ENCODE assay signal across 8 cellular contexts in the genomic region with DNA sequence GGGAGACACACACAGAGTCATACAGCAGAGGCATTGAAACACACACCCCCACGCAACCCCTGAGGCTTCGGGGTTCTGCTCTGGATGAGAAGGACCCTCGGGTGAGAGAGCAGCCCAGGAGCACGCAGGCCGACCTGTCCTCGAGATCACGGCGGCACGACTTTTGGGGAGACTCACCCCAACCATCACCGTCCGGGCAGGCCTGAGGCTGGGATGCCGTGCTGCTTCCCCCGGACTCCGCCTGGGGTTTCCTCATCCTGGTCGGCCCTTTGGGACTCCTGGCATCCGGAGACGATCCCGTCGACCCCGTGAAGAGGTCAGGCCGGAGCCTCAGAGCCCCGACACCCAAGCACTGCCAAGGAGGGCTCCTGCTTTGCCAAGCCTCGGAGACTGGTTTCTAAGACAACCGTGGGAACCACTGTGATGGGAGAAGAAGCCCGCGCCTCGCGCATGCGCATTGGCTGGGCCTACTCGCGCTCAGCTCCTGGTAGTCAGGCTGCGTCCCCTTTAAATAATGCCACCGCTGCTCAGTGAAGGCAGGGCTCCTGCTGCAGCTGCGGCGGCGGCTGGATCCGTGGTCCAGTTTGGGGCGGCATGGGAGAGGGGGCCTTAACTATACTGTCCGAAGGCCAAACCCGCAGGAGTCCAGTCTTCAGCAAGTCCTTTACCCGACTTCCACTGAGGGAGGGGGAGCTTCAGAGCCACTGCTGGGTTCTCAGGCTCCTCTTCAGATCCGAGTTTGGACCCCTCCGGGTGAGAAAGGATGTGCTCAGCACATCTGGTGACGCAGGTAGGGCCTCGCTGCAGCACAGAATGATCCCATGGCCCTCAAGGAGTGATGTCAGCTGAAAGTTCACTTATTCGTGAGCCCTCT.
A peak's percentile ranks its signal among the peaks of the same experiment; 100 is the strongest.
DNase-seq lines count a peak whose midpoint lies in the region; ATAC-seq and TF ChIP-seq lines count a peak whose summit lies in the region.

No MANE protein-coding gene starts in this region.

- H3K9ac ChIP-seq in trophoblast cell (ENCODE audit: low read length), result no peak overlapping the region

- H4K12ac ChIP-seq in trophoblast cell (ENCODE audit: low read depth, low read length), result no peak overlapping the region

- no peak overlapping the region for H3K4ac ChIP-seq in trophoblast cell (ENCODE audit: low read depth, low read length)

- H3K4me1 ChIP-seq in heart right ventricle, result peaks cover 0 to 37% (median 20%) of the 10 kb centered on the region in 9 donors
- peaks cover under 1 to 4% of the 10 kb centered on the region in 2 experiments for H3K4me1 ChIP-seq in trophoblast cell (ENCODE audit: control insufficient read depth in 1 of 2, insufficient read depth in 2 of 2, low read length in 2 of 2)

- H3K4me3 ChIP-seq in heart right ventricle (peak overlapping the region; percentile 12 to 65 (median 55)), trophoblast cell (ENCODE audit: low read depth, low read length) (peak overlapping the region; percentile 52)

- H3K27me3 ChIP-seq in heart right ventricle (peaks cover 0 to 27% (median 0%) of the 10 kb centered on the region in 7 donors), trophoblast cell (ENCODE audit: insufficient read depth, low read length) (no peaks in the 10 kb centered on the region)

- TF ChIP-seq CTCF in heart right ventricle (IDR thresholded peaks at IDR 0.05), result no peak

- no peak overlapping the region for H2AFZ ChIP-seq in trophoblast cell (ENCODE audit: insufficient read depth, low read length, poor library complexity)

- no peaks in the 10 kb centered on the region for H3K79me1 ChIP-seq in trophoblast cell (ENCODE audit: low read length)

- H3K9me3 ChIP-seq in heart right ventricle, result no peaks in the 10 kb centered on the region
- peaks cover 9% of the 10 kb centered on the region for H3K9me3 ChIP-seq in trophoblast cell (ENCODE audit: insufficient read depth, low read depth, low read length)

- no peak overlapping the region for H3K14ac ChIP-seq in trophoblast cell (ENCODE audit: low read length)

- H3K79me2 ChIP-seq in trophoblast cell (ENCODE audit: control insufficient read depth, insufficient read depth, low read length, poor library complexity), result no peaks in the 10 kb centered on the region

- peaks cover 17% of the 10 kb centered on the region for H3K4me1 Mint-ChIP-seq in activated naive CD8-positive, alpha-beta T cell treated with anti-CD3 and anti-CD28 coated beads, Interleukin-2, amount 50 U/mL, for 24 hours

- H2BK5ac ChIP-seq in trophoblast cell (ENCODE audit: low read depth, low read length, poor library complexity), result no peak overlapping the region

- no peak overlapping the region for H3K23ac ChIP-seq in trophoblast cell (ENCODE audit: low read length)

- no peak overlapping the region for H3K4me3 Mint-ChIP-seq in activated naive CD8-positive, alpha-beta T cell treated with anti-CD3 and anti-CD28 coated beads, Interleukin-2, amount 50 U/mL, for 24 hours

- H2BK120ac ChIP-seq in trophoblast cell (ENCODE audit: insufficient read depth, low read length, poor library complexity), result no peak overlapping the region

- peak overlapping the region; percentile 55 for H3K4me2 ChIP-seq in trophoblast cell (ENCODE audit: low read length)

- H3K27ac ChIP-seq in heart right ventricle (no peak overlapping the region), trophoblast cell (ENCODE audit: low read depth, low read length) (no peak overlapping the region)

- ATAC-seq in HG02759 (IDR thresholded peaks at IDR 0.05; ENCODE audit: unreplicated experiment) (peak; percentile 74), heart right ventricle (peak; percentile 77 to 94 (median 90))
- ATAC-seq in activated naive CD8-positive, alpha-beta T cell treated with anti-CD3 and anti-CD28 coated beads, Interleukin-2, amount 50 U/mL, for 24 hours, result peak; percentile 82

- H4K8ac ChIP-seq in trophoblast cell (ENCODE audit: low read depth, low read length), result no peak overlapping the region

- no peak overlapping the region for H2BK12ac ChIP-seq in trophoblast cell (ENCODE audit: low read length)

- H3K36me3 ChIP-seq in heart right ventricle (no peaks in the 10 kb centered on the region), trophoblast cell (ENCODE audit: control insufficient read depth in 1 of 2, insufficient read depth in 2 of 2, low read length in 2 of 2) (no peaks in the 10 kb centered on the region)

- H3K27me3 Mint-ChIP-seq in activated naive CD8-positive, alpha-beta T cell treated with anti-CD3 and anti-CD28 coated beads, Interleukin-2, amount 50 U/mL, for 24 hours, result peaks cover 50% of the 10 kb centered on the region

- no peak overlapping the region for H2AK5ac ChIP-seq in trophoblast cell (ENCODE audit: low read length)

- H4K91ac ChIP-seq in trophoblast cell (ENCODE audit: low read depth, low read length), result no peak overlapping the region

- peaks cover 4% of the 10 kb centered on the region for H3K9me3 Mint-ChIP-seq in activated naive CD8-positive, alpha-beta T cell treated with anti-CD3 and anti-CD28 coated beads, Interleukin-2, amount 50 U/mL, for 24 hours

- intact Hi-C loops in heart right ventricle (cut with DNase I), result no loop called here

- 16% methylated on average over 46 of the region's 46 CpGs for WGBS in heart right ventricle, 2 donors
- no CpG with 5 or more reads among the region's 46 CpGs for WGBS in trophoblast cell (ENCODE audit: extremely low coverage, insufficient coverage, insufficient read length)

- H3K36me3 Mint-ChIP-seq in activated naive CD8-positive, alpha-beta T cell treated with anti-CD3 and anti-CD28 coated beads, Interleukin-2, amount 50 U/mL, for 24 hours (ENCODE audit: low read depth), result no peaks in the 10 kb centered on the region

- H3K18ac ChIP-seq in trophoblast cell (ENCODE audit: low read length), result no peak overlapping the region

- DNase-seq in COLO829 (ENCODE audit: low spot score) (peak; percentile 9), RPMI7951 (ENCODE audit: low read depth) (peak; percentile 82), heart right ventricle (peak; percentile 83 to 86), trophoblast cell (peak; percentile 39 to 40), ureter (ENCODE audit: low spot score) (peak; percentile 67), HPDE6-E6E7 (ENCODE audit: extremely low spot score) (no peak)
- peak; percentile 72 for DNase-seq in activated naive CD8-positive, alpha-beta T cell treated with anti-CD3 and anti-CD28 coated beads, Interleukin-2, amount 50 U/mL, for 24 hours

- H3K27ac Mint-ChIP-seq in activated naive CD8-positive, alpha-beta T cell treated with anti-CD3 and anti-CD28 coated beads, Interleukin-2, amount 50 U/mL, for 24 hours, result no peak overlapping the region
